Comparison of ENCODE assay signal across 1 cellular context in the genomic region with DNA sequence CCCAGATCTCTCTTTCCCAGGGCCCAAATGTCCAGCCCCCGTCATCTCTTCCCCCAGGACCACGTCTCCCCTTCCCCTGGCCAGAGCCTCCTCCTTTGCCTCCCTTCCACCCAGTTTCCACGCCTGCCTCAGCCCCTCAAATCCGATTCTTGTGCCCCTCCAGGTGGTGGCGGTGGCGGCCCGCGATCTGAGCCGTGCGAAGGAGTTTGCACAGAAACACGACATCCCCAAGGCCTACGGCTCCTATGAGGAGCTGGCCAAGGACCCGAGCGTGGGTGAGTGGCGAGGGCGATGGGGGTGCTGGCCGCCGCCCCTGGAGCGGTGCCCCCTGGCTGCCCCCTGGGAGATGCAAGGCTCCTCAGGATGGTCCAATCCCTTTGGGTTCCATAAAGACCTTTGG.
TF ChIP-seq lines count a peak whose summit lies in the region.

No MANE protein-coding gene starts in this region.

TF ChIP-seq in K562, 482 proteins besides CTCF, POLR2A, EP300 and RAD21:
- TF ChIP-seq GABPB2 (CRISPR knock-in tag; conservative IDR thresholded peaks at IDR 0.05) (no peak), CBX5 (IDR thresholded peaks at IDR 0.05; ENCODE audit: borderline replicate concordance, low read depth) (no peak), RBFOX2 (IDR thresholded peaks at IDR 0.05; ENCODE audit: low read depth, low read length) (0 out of 2 replicates have a peak, but pooled peaks have one; percentile 20), ZSCAN29 (IDR thresholded peaks at IDR 0.05) (no peak), RBM14 (IDR thresholded peaks at IDR 0.05; ENCODE audit: borderline replicate concordance, insufficient read depth, low read depth, low read length) (no peak), MEIS2 (IDR thresholded peaks at IDR 0.05; ENCODE audit: partially characterized antibody) (no peak), COPS2 (conservative IDR thresholded peaks at IDR 0.05) (no peak), NCOR1 (IDR thresholded peaks at IDR 0.05) (no peak), TSC22D4 (tag; IDR thresholded peaks at IDR 0.05) (no peak), SETDB1 (IDR thresholded peaks at IDR 0.05; ENCODE audit: low read length) (no peak), ZFP1 (CRISPR knock-in tag; IDR thresholded peaks at IDR 0.05) (no peak), MYBL2 (IDR thresholded peaks at IDR 0.05; ENCODE audit: low read depth) (no peak), MYBL2 (CRISPR knock-in tag; IDR thresholded peaks at IDR 0.05; ENCODE audit: borderline replicate concordance) (no peak), KLF16 (IDR thresholded peaks at IDR 0.05) (no peak), ZNF212 (CRISPR knock-in tag; IDR thresholded peaks at IDR 0.05) (no peak), ZNF766 (CRISPR knock-in tag; conservative IDR thresholded peaks at IDR 0.05) (no peak), SMC3 (conservative IDR thresholded peaks at IDR 0.05; ENCODE audit: insufficient read depth, low read depth, low read length) (no peak)
- TF ChIP-seq, protein P1, sequence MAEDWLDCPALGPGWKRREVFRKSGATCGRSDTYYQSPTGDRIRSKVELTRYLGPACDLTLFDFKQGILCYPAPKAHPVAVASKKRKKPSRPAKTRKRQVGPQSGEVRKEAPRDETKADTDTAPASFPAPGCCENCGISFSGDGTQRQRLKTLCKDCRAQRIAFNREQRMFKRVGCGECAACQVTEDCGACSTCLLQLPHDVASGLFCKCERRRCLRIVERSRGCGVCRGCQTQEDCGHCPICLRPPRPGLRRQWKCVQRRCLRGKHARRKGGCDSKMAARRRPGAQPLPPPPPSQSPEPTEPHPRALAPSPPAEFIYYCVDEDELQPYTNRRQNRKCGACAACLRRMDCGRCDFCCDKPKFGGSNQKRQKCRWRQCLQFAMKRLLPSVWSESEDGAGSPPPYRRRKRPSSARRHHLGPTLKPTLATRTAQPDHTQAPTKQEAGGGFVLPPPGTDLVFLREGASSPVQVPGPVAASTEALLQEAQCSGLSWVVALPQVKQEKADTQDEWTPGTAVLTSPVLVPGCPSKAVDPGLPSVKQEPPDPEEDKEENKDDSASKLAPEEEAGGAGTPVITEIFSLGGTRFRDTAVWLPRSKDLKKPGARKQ (CRISPR knock-in tag; IDR thresholded peaks at IDR 0.05): peak; percentile 83; the same call in 1 of the 2 replicates
- TF ChIP-seq, protein P2, sequence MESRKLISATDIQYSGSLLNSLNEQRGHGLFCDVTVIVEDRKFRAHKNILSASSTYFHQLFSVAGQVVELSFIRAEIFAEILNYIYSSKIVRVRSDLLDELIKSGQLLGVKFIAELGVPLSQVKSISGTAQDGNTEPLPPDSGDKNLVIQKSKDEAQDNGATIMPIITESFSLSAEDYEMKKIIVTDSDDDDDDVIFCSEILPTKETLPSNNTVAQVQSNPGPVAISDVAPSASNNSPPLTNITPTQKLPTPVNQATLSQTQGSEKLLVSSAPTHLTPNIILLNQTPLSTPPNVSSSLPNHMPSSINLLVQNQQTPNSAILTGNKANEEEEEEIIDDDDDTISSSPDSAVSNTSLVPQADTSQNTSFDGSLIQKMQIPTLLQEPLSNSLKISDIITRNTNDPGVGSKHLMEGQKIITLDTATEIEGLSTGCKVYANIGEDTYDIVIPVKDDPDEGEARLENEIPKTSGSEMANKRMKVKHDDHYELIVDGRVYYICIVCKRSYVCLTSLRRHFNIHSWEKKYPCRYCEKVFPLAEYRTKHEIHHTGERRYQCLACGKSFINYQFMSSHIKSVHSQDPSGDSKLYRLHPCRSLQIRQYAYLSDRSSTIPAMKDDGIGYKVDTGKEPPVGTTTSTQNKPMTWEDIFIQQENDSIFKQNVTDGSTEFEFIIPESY (CRISPR knock-in tag; IDR thresholded peaks at IDR 0.05): peak; percentile 97
